Comparison of ENCODE assay signal across 8 cellular contexts in the genomic region with DNA sequence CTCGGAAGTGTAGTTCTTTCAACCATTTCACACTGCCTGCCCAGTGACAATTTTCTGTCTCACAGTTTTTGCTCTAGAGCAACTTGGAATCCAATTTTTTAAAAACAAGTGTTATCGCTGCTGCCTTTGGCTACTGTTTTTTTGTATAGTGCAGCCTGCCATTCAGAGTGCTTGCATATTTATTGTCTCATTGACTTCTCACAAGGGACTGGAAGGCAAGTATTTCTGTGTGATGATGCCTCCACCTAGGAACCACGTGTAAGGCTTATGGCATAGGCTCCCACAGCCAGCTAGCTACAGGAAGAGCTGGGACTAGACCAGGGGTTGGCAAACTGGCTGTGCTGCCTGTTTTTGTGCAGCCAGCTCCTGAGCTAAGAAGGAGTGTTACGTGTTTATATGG. TPM values are rescaled to one million over a fixed set of nuclear protein-coding genes. Genes with fewer than 3 reads are reported as not detected.
A peak's percentile ranks its signal among the peaks of the same experiment; 100 is the strongest.
DNase-seq lines count a peak whose midpoint lies in the region; ATAC-seq and TF ChIP-seq lines count a peak whose summit lies in the region.

No MANE protein-coding gene starts in this region.

- TF ChIP-seq CTCF in cardiac fibroblast (IDR thresholded peaks at IDR 0.05; ENCODE audit: low read depth, low read length): no peak

- H3K4me3 ChIP-seq in cardiac fibroblast (replicated peaks in 1 of 2; ENCODE audit: low read depth in 2 of 2, low read length in 2 of 2): peak overlapping the region in 1 of 2 donors; percentile 71

- ATAC-seq in HG02973 (IDR thresholded peaks at IDR 0.05; ENCODE audit: unreplicated experiment) (no peak), HG03378 (IDR thresholded peaks at IDR 0.05; ENCODE audit: unreplicated experiment) (no peak), HG02610 (IDR thresholded peaks at IDR 0.05; ENCODE audit: unreplicated experiment) (no peak)

- DNase-seq in stimulated activated CD4-positive, alpha-beta T cell treated with anti-CD3 and anti-CD28 coated beads, Interleukin-15, amount 100 ng/mL, for 24 hours: peak; percentile 14
- no peak for DNase-seq in stimulated activated CD4-positive, alpha-beta T cell treated with anti-CD3 and anti-CD28 coated beads, Interleukin-4, amount 100 ng/mL, for 4 hours
- peak; percentile 4 for DNase-seq in NCI-H226
- DNase-seq in cardiac fibroblast (ENCODE audit: low read depth in 2 of 2): peak; percentile 27 to 36
- DNase-seq in myocyte (ENCODE audit: low read depth): peak; percentile 5

RNA-seq across cellular contexts. Expression of a gene that starts 0.9 kb away (rescaled TPM):
- 3.2 and 6.2 TPM in 2 replicates for total RNA-seq in myocyte
- 1.8 TPM for polyA plus RNA-seq in myocyte (2012)

RNA-seq across cellular contexts. Expression of a gene that starts 1.0 kb away (rescaled TPM):
- total RNA-seq in myocyte: 18.1 and 31.3 TPM in 2 replicates
- polyA plus RNA-seq in myocyte (2012): 27.5 TPM

RNA-seq across cellular contexts. Expression of a gene that starts 59.1 kb away (rescaled TPM):
- 67.1 and 72.0 TPM in 2 replicates for total RNA-seq in myocyte
- polyA plus RNA-seq in myocyte (2012): 59.9 TPM

Comparison
In these comparisons a context has a peak if more than half of its experiments do, and no peak if none do; other contexts are left out.
1. DNase-seq: peak in stimulated activated CD4-positive, alpha-beta T cell treated with anti-CD3 and anti-CD28 coated beads, Interleukin-15, amount 100 ng/mL, for 24 hours (single experiment), NCI-H226 (single experiment), cardiac fibroblast (2 of 2) and myocyte (single experiment); none in stimulated activated CD4-positive, alpha-beta T cell treated with anti-CD3 and anti-CD28 coated beads, Interleukin-4, amount 100 ng/mL, for 4 hours (0 of 2).